ENCODE assay signal across 23 cellular contexts in the genomic region with DNA sequence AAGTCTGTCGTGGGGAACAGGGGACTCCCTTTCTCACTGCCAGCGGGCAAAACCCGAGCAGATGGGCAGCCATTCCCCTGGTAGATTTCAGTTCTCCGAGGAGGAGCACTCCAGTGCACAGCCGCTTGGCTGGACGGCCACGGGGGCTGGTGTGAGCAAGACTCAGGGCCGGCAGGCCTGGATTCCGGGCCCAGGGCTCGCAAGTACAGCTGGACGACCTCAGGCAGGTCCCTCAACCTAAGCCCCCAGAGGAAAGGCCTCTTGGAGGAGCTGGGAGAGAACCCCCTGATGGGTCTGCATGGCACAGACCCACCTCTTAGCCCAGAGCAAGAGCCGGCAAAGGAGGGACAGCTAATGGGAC.
"Had no signal": no experiment of that assay in that cellular context is flagged by ENCODE, and none has a peak within 500 bp of the region (broad histone marks: within the 10 kb centered on the region; RNA-seq: fewer than 3 reads in every experiment).

No MANE protein-coding gene starts in this region.

- H3K27ac ChIP-seq: esophagus muscularis mucosa, left ventricle myocardium inferior, right lobe of liver, stomach, suprapubic skin, tibial nerve had no signal

- H3K36me3 ChIP-seq: esophagus muscularis mucosa, left ventricle myocardium inferior, right lobe of liver, stomach, suprapubic skin, tibial nerve had no signal

- H3K9me3 ChIP-seq: esophagus muscularis mucosa, left ventricle myocardium inferior, right lobe of liver, stomach, suprapubic skin, tibial nerve had no signal

- ATAC-seq: right lobe of liver had no signal

- H3K27me3 Mint-ChIP-seq: activated naive CD8-positive, alpha-beta T cell had no signal

- H3K4me3 ChIP-seq: esophagus muscularis mucosa, left ventricle myocardium inferior, right lobe of liver, skin epidermis, stomach, suprapubic skin, tibial nerve had no signal

- H3K4me1 ChIP-seq: right lobe of liver had no signal

- H3K36me3 Mint-ChIP-seq: activated naive CD8-positive, alpha-beta T cell; stimulated activated memory B cell treated with anti-CD40 and anti-IgM and Interleukin-4, amounts not matched to agents 10 μg/mL and 1 μg/mL and 100 μg/mL, for 72 hours had no signal

- H3K4me3 Mint-ChIP-seq: nephron progenitor cell; stimulated activated memory B cell treated with anti-CD40 and anti-IgM and Interleukin-4, amounts not matched to agents 10 μg/mL and 1 μg/mL and 100 μg/mL, for 72 hours had no signal

- H3K27ac Mint-ChIP-seq: activated T-helper 2 cell treated with anti-CD3 and anti-CD28 coated beads, Interferon-gamma antibody, Interleukin-2, Interleukin-4, amounts not matched to agents 10 μg/mL and 5 μg/mL and 100 μg/mL, durations not matched to agents 14 hours and 24 hours and 36 hours; nephron progenitor cell had no signal

- H3K27me3 ChIP-seq: esophagus muscularis mucosa, right lobe of liver, suprapubic skin, tibial nerve had no signal

- DNase-seq: activated B cell treated with CpG ODN at 0.5 μM for 24 hours; activated CD4-positive, alpha-beta T cell treated with anti-CD3 and anti-CD28 coated beads for 4 hours; activated CD4-positive, alpha-beta T cell treated with anti-CD3 and anti-CD28 coated beads, Interleukin-2, amount 50 U/mL, for 48 hours; activated CD8-positive, alpha-beta memory T cell treated with anti-CD3 and anti-CD28 coated beads, Interleukin-2, amount 50 U/mL, for 48 hours; activated naive CD4-positive, alpha-beta T cell; activated T-cell treated with anti-CD3 and anti-CD28 coated beads, Interleukin-2, amount 50 U/mL, for 4 hours; glutamatergic neuron; hippocampal formation; kidney glomerular epithelial cell; left ventricle myocardium inferior; nephron progenitor cell; occipital lobe; right lobe of liver; stimulated activated CD4-positive, alpha-beta T cell treated with anti-CD3 and anti-CD28 coated beads, Interleukin-2, amount 100 ng/mL, for 24 hours; stomach had no signal

- H3K9me3 Mint-ChIP-seq: activated B cell treated with CpG ODN at 0.5 μM for 24 hours; activated T-cell treated with anti-CD3 and anti-CD28 coated beads, Interleukin-2, amount 50 U/mL, for 4 hours; activated T-helper 2 cell treated with anti-CD3 and anti-CD28 coated beads, Interferon-gamma antibody, Interleukin-2, Interleukin-4, amounts not matched to agents 10 μg/mL and 5 μg/mL and 100 μg/mL, durations not matched to agents 14 hours and 24 hours and 36 hours; central memory CD8-positive, alpha-beta T cell; nephron progenitor cell; stimulated activated memory B cell treated with anti-CD40 and anti-IgM and Interleukin-4, amounts not matched to agents 10 μg/mL and 1 μg/mL and 100 μg/mL, for 72 hours had no signal
